ENCODE assay signal across 9 cellular contexts in genomic region chr2:19746611-19747309, GRCh38.
DNase-seq lines count a peak whose midpoint lies in the region; ATAC-seq and TF ChIP-seq lines count a peak whose summit lies in the region.
"Had no signal": no experiment of that assay in that cellular context is flagged by ENCODE, and none has a peak within 500 bp of the region (broad histone marks: within the 10 kb centered on the region; RNA-seq: fewer than 3 reads in every experiment).

No MANE protein-coding gene starts in this region.

- ATAC-seq in stimulated activated effector memory CD8-positive, alpha-beta T cell treated with anti-CD3 and anti-CD28 coated beads, Interleukin-12 subunit alpha, Interleukin-12 subunit beta, amount 100 ng/mL, for 72 hours = peak; percentile 5
- no peak for ATAC-seq in HG02870 (IDR thresholded peaks at IDR 0.05; ENCODE audit: unreplicated experiment)

- DNase-seq in activated CD4-positive, alpha-beta T cell treated with anti-CD3 and anti-CD28 coated beads, Interleukin-2, amount 50 U/mL, for 1 hour = peak; percentile 1
- no peak for DNase-seq in activated CD4-positive, alpha-beta T cell treated with anti-CD3 and anti-CD28 coated beads for 1 hour
- peak; percentile 13 for DNase-seq in NCI-H69 (lab: John Stamatoyannopoulos, UW)
- no peak for DNase-seq in fibroblast of pulmonary artery (ENCODE audit: low read depth)
- DNase-seq in stimulated activated effector memory CD8-positive, alpha-beta T cell treated with anti-CD3 and anti-CD28 coated beads, Interleukin-12 subunit alpha, Interleukin-12 subunit beta, amount 100 ng/mL, for 72 hours (ENCODE audit: low spot score in 2 of 2) = no peak
- no peak for DNase-seq in Ammon's horn (ENCODE audit: low spot score)
- DNase-seq in immature natural killer cell = no peak
- DNase-seq: stimulated activated naive CD4-positive, alpha-beta T cell had no signal

- H3K4me1 Mint-ChIP-seq in stimulated activated effector memory CD8-positive, alpha-beta T cell treated with anti-CD3 and anti-CD28 coated beads, Interleukin-12 subunit alpha, Interleukin-12 subunit beta, amount 100 ng/mL, for 72 hours = no peaks in the 10 kb centered on the region
- no peaks in the 10 kb centered on the region for H3K4me1 Mint-ChIP-seq in immature natural killer cell

- H3K9me3 Mint-ChIP-seq in stimulated activated effector memory CD8-positive, alpha-beta T cell treated with anti-CD3 and anti-CD28 coated beads, Interleukin-12 subunit alpha, Interleukin-12 subunit beta, amount 100 ng/mL, for 72 hours = no peaks in the 10 kb centered on the region
- no peaks in the 10 kb centered on the region for H3K9me3 Mint-ChIP-seq in immature natural killer cell

- peak; percentile 38 for TF ChIP-seq CTCF in fibroblast of pulmonary artery (IDR thresholded peaks at IDR 0.05; ENCODE audit: low read length, missing control alignments)

- H3K27me3 Mint-ChIP-seq in immature natural killer cell (ENCODE audit: low read depth in 3 of 3) = peaks cover 2 to 8% (median 4%) of the 10 kb centered on the region in 3 donors

- no peak overlapping the region for H3K4me3 Mint-ChIP-seq in stimulated activated effector memory CD8-positive, alpha-beta T cell treated with anti-CD3 and anti-CD28 coated beads, Interleukin-12 subunit alpha, Interleukin-12 subunit beta, amount 100 ng/mL, for 72 hours
- no peak overlapping the region for H3K4me3 Mint-ChIP-seq in immature natural killer cell

- no peaks in the 10 kb centered on the region for H3K36me3 Mint-ChIP-seq in stimulated activated effector memory CD8-positive, alpha-beta T cell treated with anti-CD3 and anti-CD28 coated beads, Interleukin-12 subunit alpha, Interleukin-12 subunit beta, amount 100 ng/mL, for 72 hours
- H3K36me3 Mint-ChIP-seq in immature natural killer cell = no peaks in the 10 kb centered on the region

- H3K4me3 ChIP-seq in fibroblast of pulmonary artery (replicated peaks; ENCODE audit: low read depth, low read length) = no peak overlapping the region

- H3K27ac Mint-ChIP-seq in stimulated activated effector memory CD8-positive, alpha-beta T cell treated with anti-CD3 and anti-CD28 coated beads, Interleukin-12 subunit alpha, Interleukin-12 subunit beta, amount 100 ng/mL, for 72 hours = no peak overlapping the region
- no peak overlapping the region for H3K27ac Mint-ChIP-seq in immature natural killer cell

Comparison
In these comparisons a context has a peak if more than half of its experiments do, and no peak if none do; other contexts are left out.
1. DNase-seq: peak in activated CD4-positive, alpha-beta T cell treated with anti-CD3 and anti-CD28 coated beads, Interleukin-2, amount 50 U/mL, for 1 hour (single experiment) and NCI-H69 (single experiment); none in activated CD4-positive, alpha-beta T cell treated with anti-CD3 and anti-CD28 coated beads for 1 hour (single experiment), fibroblast of pulmonary artery (single experiment), stimulated activated effector memory CD8-positive, alpha-beta T cell treated with anti-CD3 and anti-CD28 coated beads, Interleukin-12 subunit alpha, Interleukin-12 subunit beta, amount 100 ng/mL, for 72 hours (0 of 2), Ammon's horn (single experiment) and immature natural killer cell (0 of 3).